Comparison of ENCODE assay signal across 8 cellular contexts in genomic region chr22:35231585-35232084, GRCh38. TPM values are rescaled to one million over a fixed set of nuclear protein-coding genes. Genes with fewer than 3 reads are reported as not detected.
DNase-seq lines count a peak whose midpoint lies in the region; ATAC-seq and TF ChIP-seq lines count a peak whose summit lies in the region.

No MANE protein-coding gene starts in this region.

- ATAC-seq in mucosa of descending colon (peak; percentile 97), GM21576 (IDR thresholded peaks at IDR 0.05; ENCODE audit: unreplicated experiment) (no peak)

- H3K4me3 ChIP-seq in mucosa of descending colon = no peak overlapping the region

- peaks cover 6% of the 10 kb centered on the region for H3K4me1 ChIP-seq in mucosa of descending colon (ENCODE audit: low read depth)

- H3K4me3 Mint-ChIP-seq in CD14-positive monocyte (no peak overlapping the region), HFFc6 (no peak overlapping the region)

- H3K36me3 Mint-ChIP-seq in CD14-positive monocyte (no peaks in the 10 kb centered on the region), HFFc6 (ENCODE audit: low read depth) (no peaks in the 10 kb centered on the region)

- TF ChIP-seq CTCF in CD14-positive monocyte (IDR thresholded peaks at IDR 0.05) (peak; percentile 95), HFFc6 (IDR thresholded peaks at IDR 0.05) (peak; percentile 98), mucosa of descending colon (IDR thresholded peaks at IDR 0.05) (peak; percentile 80)

- H3K9me3 ChIP-seq in mucosa of descending colon = no peaks in the 10 kb centered on the region

- no peak overlapping the region for H3K27ac Mint-ChIP-seq in CD14-positive monocyte
- no peak overlapping the region for H3K27ac Mint-ChIP-seq in HFFc6

- no peak for DNase-seq in CD14-positive monocyte (ENCODE audit: low spot score)
- peak; percentile 53 for DNase-seq in HFFc6
- DNase-seq in NCI-H748 (lab: John Stamatoyannopoulos, UW; ENCODE audit: unreplicated experiment) = peak; percentile 76
- peak; percentile 45 to 56 for DNase-seq in activated CD4-positive, alpha-beta T cell treated with anti-CD3 and anti-CD28 coated beads, Interleukin-2, amount 50 U/mL, for 24 hours (ENCODE audit: low read depth in 1 of 2, low spot score in 1 of 2)
- peak; percentile 50 for DNase-seq in effector CD4-positive, alpha-beta T cell
- peak; percentile 69 to 78 (median 70) for DNase-seq in mucosa of descending colon
- DNase-seq in stimulated activated CD8-positive, alpha-beta memory T cell treated with anti-CD3 and anti-CD28 coated beads, Interleukin-7, amount 100 ng/mL, for 1 hour (ENCODE audit: low read depth in 2 of 2) = peak; percentile 1 to 43

- peaks cover 8% of the 10 kb centered on the region for H3K4me1 Mint-ChIP-seq in CD14-positive monocyte
- H3K4me1 Mint-ChIP-seq in HFFc6 (ENCODE audit: low read depth) = no peaks in the 10 kb centered on the region

- H3K9me3 Mint-ChIP-seq in CD14-positive monocyte = peaks cover 0 to 4% (median 2%) of the 10 kb centered on the region in 7 donors
- no peaks in the 10 kb centered on the region for H3K9me3 Mint-ChIP-seq in HFFc6

- H3K27me3 Mint-ChIP-seq in CD14-positive monocyte (ENCODE audit: low read depth in 3 of 3) = peaks cover 7 to 9% (median 8%) of the 10 kb centered on the region in 3 donors
- peaks cover 25% of the 10 kb centered on the region for H3K27me3 Mint-ChIP-seq in HFFc6 (ENCODE audit: insufficient read depth)

- intact Hi-C loops in CD14-positive monocyte (cut with micrococcal nuclease) = no loop called here
- intact Hi-C loops in mucosa of descending colon (cut with DNase I, micrococcal nuclease) = no loop called here

- no peaks in the 10 kb centered on the region for H3K36me3 ChIP-seq in mucosa of descending colon (ENCODE audit: low read depth)

RNA-seq across cellular contexts. Expression of gene HMGXB4, which starts 25.7 kb away (rescaled TPM):
- polyA plus RNA-seq in CD14-positive monocyte = 1 to 10 TPM; 6.3 to 8.1 TPM
- total RNA-seq in HFFc6 (2021; fragmentation: NEBNext Ultra II Directional; extraction: Animal tissue kit (Norgen Biotek cat#: 25700)) = 10 to 100 TPM; 20.2 to 26.0 (median 24.4) TPM
- 10 to 100 TPM; 18.1 to 21.7 (median 21.6) TPM for total RNA-seq in mucosa of descending colon
